ENCODE assay signal across 24 cellular contexts in the genomic region with DNA sequence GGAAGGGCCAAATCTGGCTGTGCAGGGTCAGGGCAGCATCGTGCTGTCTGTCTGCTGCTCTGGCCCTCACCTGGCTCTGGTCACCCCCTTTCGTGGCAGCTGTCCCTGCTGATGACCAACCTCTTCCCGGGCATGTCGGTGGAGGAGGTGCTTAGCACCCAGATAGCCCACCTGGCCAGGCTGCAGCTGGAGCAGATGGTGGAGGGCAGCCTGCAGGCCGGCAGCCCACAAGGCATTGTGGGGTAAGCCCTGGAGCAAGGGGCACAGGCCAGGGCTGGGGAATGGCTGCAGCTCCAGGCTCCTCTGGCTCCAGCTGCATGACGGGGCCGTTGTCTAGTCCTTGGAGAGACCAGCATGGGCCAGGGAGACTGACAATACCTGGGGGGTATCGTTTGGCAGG. TPM values are rescaled to one million over a fixed set of nuclear protein-coding genes. Genes with fewer than 3 reads are reported as not detected.
"Had no signal": no experiment of that assay in that cellular context is flagged by ENCODE, and none has a peak within 500 bp of the region (broad histone marks: within the 10 kb centered on the region; RNA-seq: fewer than 3 reads in every experiment).

No MANE protein-coding gene starts in this region.

- H3K27ac Mint-ChIP-seq: T-cell had no signal

- ATAC-seq: Panc1, PC-3, Right ventricle myocardium inferior, T-cell had no signal

- H3K4me3 Mint-ChIP-seq: T-cell had no signal

- H3K9me3 Mint-ChIP-seq: T-cell had no signal

- DNase-seq: KBM-7; MV-4-11; NCI-H1048; NCI-H1105 treated with DMSO at 0.1 percent for 48 hours; NCI-H1417 treated with DMSO at 0.1 percent for 48 hours; NCI-H1694; NCI-H1930; NCI-H2081; NCI-H2107; NCI-H2227 treated with DMSO at 0.1 percent for 48 hours; NCI-H526 treated with DMSO at 0.1 percent for 48 hours; NCI-H748 treated with DMSO at 0.1 percent for 48 hours; NK-92 treated with Interleukin-12 subunit alpha and Interleukin-12 subunit beta, amount 100 ng/mL, for 24 hours; PC-3; SK-N-SH; SW 1271; T-cell had no signal

RNA-seq across cellular contexts. Expression of gene TTC16, which starts 11.0 kb away (rescaled TPM):
- total RNA-seq: HT-29, LHCN-M2, NCI-H460, OCI-LY7 had no signal

RNA-seq across cellular contexts. Expression of gene CFAP157, which starts 20.1 kb away (rescaled TPM):
- total RNA-seq: LHCN-M2, MCF 10A, NCI-H460, PC-3, Right ventricle myocardium inferior had no signal

RNA-seq across cellular contexts. Expression of gene SH2D3C, which starts 51.6 kb away (rescaled TPM):
- total RNA-seq: HT-29, LHCN-M2, MCF 10A had no signal
